In genomic region chr3:39935261-39935660, GRCh38 we compare ENCODE assay signal across 20 cellular contexts.
"Had no signal": no experiment of that assay in that cellular context is flagged by ENCODE, and none has a peak within 500 bp of the region (broad histone marks: within the 10 kb centered on the region; RNA-seq: fewer than 3 reads in every experiment).

No MANE protein-coding gene starts in this region.

- H3K4me2 ChIP-seq: hepatocyte had no signal

- DNase-seq: effector memory CD4-positive, alpha-beta T cell; foreskin fibroblast; kidney glomerular epithelial cell; mucosa of descending colon; natural killer cell; posterior cingulate gyrus; sigmoid colon; stimulated activated CD4-positive, alpha-beta T cell treated with anti-CD3 and anti-CD28 coated beads, Interleukin-12 subunit alpha, Interleukin-12 subunit beta, amount 100 ng/mL, for 4 hours; stimulated activated naive CD4-positive, alpha-beta T cell; stomach; transverse colon had no signal

- H3K27ac ChIP-seq: coronary artery, epithelial cell of prostate, esophagus muscularis mucosa, gastroesophageal sphincter, hepatocyte, right atrium auricular region, sigmoid colon, thoracic aorta, transverse colon had no signal

- H3K9me3 ChIP-seq: esophagus muscularis mucosa, gastroesophageal sphincter, mucosa of descending colon, right atrium auricular region, sigmoid colon, stomach, thoracic aorta, transverse colon had no signal

- H2AFZ ChIP-seq: hepatocyte had no signal

- H3K4me3 ChIP-seq: coronary artery, esophagus muscularis mucosa, gastroesophageal sphincter, hepatocyte, lung, mucosa of descending colon, right atrium auricular region, sigmoid colon, skin epidermis, stomach, thoracic aorta, transverse colon had no signal

- H3K27me3 ChIP-seq: esophagus muscularis mucosa, gastroesophageal sphincter, hepatocyte, right atrium auricular region, sigmoid colon, stomach, transverse colon had no signal

- H3K79me2 ChIP-seq: hepatocyte had no signal

- H3K36me3 ChIP-seq: esophagus muscularis mucosa, gastroesophageal sphincter, right atrium auricular region, sigmoid colon, stomach, thoracic aorta, transverse colon had no signal
